In the genomic region with DNA sequence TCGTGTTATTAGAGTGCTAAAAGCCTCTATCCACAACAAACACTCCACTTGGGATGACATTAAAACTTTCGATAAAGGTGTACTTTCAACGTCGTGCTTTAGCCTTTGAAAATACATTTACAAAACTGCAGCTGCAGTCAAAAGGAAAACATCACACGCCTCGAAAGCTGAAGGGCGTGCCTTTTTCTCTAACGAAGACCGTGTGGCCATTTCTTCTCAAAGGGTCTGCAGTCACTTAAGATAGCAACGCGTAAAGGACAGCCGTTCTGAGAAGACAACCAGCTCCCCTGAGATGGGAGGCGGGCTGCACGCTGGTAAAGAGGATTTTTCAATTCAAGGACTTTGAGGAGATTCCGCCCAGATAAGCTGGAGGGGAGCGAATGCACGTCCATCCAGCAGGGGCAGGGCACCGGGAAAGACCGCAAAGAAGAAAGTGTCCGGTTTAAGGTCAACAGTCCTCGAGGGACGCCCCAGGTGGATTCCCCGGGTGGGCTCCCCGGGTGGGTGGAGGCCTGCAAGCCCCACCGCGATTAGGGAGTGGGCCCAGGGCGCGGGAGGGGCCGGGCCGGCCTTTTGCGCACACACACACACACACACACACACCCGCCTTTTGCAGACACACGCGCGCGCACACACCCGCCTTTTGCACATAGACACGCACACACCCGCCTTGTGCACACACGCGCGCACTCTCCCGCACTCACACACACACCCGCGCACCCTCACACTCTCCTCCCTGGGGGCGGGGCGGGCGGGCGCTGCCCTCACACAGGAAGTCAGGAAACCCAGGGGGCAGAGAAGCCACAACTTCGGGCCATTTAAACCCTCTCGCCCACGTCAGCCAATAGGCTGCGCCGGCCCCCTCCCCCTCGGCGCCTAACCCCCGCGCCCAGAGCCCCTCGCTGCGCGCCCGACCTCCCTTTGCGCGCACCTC, we compare ENCODE assay signal across 8 cellular contexts. TPM values are rescaled to one million over a fixed set of nuclear protein-coding genes. Genes with fewer than 3 reads are reported as not detected.
DNase-seq lines count a peak whose midpoint lies in the region; ATAC-seq and TF ChIP-seq lines count a peak whose summit lies in the region.

No MANE protein-coding gene starts in this region.

- peak overlapping the region; percentile 49 for H3K27ac Mint-ChIP-seq in activated naive CD4-positive, alpha-beta T cell treated with anti-CD3 and anti-CD28 coated beads, Interleukin-2, amount 50 U/mL, for 24 hours

- H3K27ac ChIP-seq in SJCRH30: peak overlapping the region; percentile 3; the same call in 1 of the 2 replicates
- H3K27ac ChIP-seq in neutrophil: peak overlapping the region; percentile 89
- peak overlapping the region; percentile 93 to 96 for H3K27ac ChIP-seq in uterus

- H3K36me3 ChIP-seq in SJCRH30: peaks cover 4% of the 10 kb centered on the region; the same call in 1 of the 2 replicates
- H3K36me3 ChIP-seq in neutrophil: no peaks in the 10 kb centered on the region
- H3K36me3 ChIP-seq in uterus: no peaks in the 10 kb centered on the region

- H3K4me3 ChIP-seq in SJCRH30 (peak overlapping the region; percentile 98), neutrophil (ENCODE audit: low read depth in 1 of 2, low read length in 1 of 2) (peak overlapping the region; percentile 88), uterus (peak overlapping the region; percentile 75 to 94)

- no peak for TF ChIP-seq POLR2A in uterus (IDR thresholded peaks at IDR 0.05)

- H3K36me3 Mint-ChIP-seq in activated naive CD4-positive, alpha-beta T cell treated with anti-CD3 and anti-CD28 coated beads, Interleukin-2, amount 50 U/mL, for 24 hours: peaks cover 1% of the 10 kb centered on the region

- H3K9me3 Mint-ChIP-seq in activated naive CD4-positive, alpha-beta T cell treated with anti-CD3 and anti-CD28 coated beads, Interleukin-2, amount 50 U/mL, for 24 hours: no peaks in the 10 kb centered on the region

- intact Hi-C loops in uterus (cut with DNase I; ENCODE audit: low total_unique reads): no loop called here

- H3K9me3 ChIP-seq in SJCRH30 (replicated peaks) (peaks cover 6% of the 10 kb centered on the region), neutrophil (no peaks in the 10 kb centered on the region), uterus (no peaks in the 10 kb centered on the region)

- no peaks in the 10 kb centered on the region for H3K27me3 ChIP-seq in SJCRH30
- H3K27me3 ChIP-seq in neutrophil: peaks cover 54% of the 10 kb centered on the region
- H3K27me3 ChIP-seq in uterus: no peaks in the 10 kb centered on the region

- DNase-seq in D341Med (ENCODE audit: low spot score) (peak; percentile 88), HUDEP-2 (lab: John Stamatoyannopoulos, UW; ENCODE audit: unreplicated experiment in 76 of 76) (peak in 55 of 76 experiments; percentile 3 to 74 (median 41)), SJCRH30 (peak; percentile 73 to 80), glomerular visceral epithelial cell (ENCODE audit: extremely low spot score) (peak; percentile 66), uterus (peak; percentile 46 to 54)

- no peak for TF ChIP-seq CTCF in neutrophil (IDR thresholded peaks at IDR 0.05)
- peak in 3 of 4 experiments; percentile 8 to 46 (median 39) for TF ChIP-seq CTCF in uterus (IDR thresholded peaks at IDR 0.05)

- H3K4me3 Mint-ChIP-seq in activated naive CD4-positive, alpha-beta T cell treated with anti-CD3 and anti-CD28 coated beads, Interleukin-2, amount 50 U/mL, for 24 hours: peak overlapping the region; percentile 92

- H3K4me1 ChIP-seq in SJCRH30 (peaks cover 10% of the 10 kb centered on the region), neutrophil (ENCODE audit: control insufficient read depth in 1 of 2, insufficient read depth in 1 of 2, low read depth in 1 of 2, low read length in 1 of 2) (peaks cover 40 to 49% of the 10 kb centered on the region in 2 experiments), uterus (no peaks in the 10 kb centered on the region)

- ATAC-seq in GM21390 (IDR thresholded peaks at IDR 0.05; ENCODE audit: unreplicated experiment): peak; percentile 33

- H3K27me3 Mint-ChIP-seq in activated naive CD4-positive, alpha-beta T cell treated with anti-CD3 and anti-CD28 coated beads, Interleukin-2, amount 50 U/mL, for 24 hours: no peaks in the 10 kb centered on the region

- H3K4me1 Mint-ChIP-seq in activated naive CD4-positive, alpha-beta T cell treated with anti-CD3 and anti-CD28 coated beads, Interleukin-2, amount 50 U/mL, for 24 hours: peaks cover 48% of the 10 kb centered on the region

RNA-seq across cellular contexts. Expression of gene ARHGAP12, which starts 0.8 kb away (rescaled TPM):
- 45.7 and 47.2 TPM in 2 replicates for total RNA-seq in SJCRH30 (2014; rRNA removed; shearing (Covaris generic))
- 10 to 100 TPM; 37.7 to 82.5 (median 57.3) TPM for total RNA-seq in uterus

Comparison
In these comparisons a context has a peak if more than half of its experiments do, and no peak if none do; other contexts are left out.
1. Peak in every context shown above with its lines: DNase-seq, ATAC-seq, H3K4me3 ChIP-seq and H3K27ac ChIP-seq.
2. H3K27ac ChIP-seq: peak in every context shown above with its lines; median percentile 94 in uterus; 89 in neutrophil; 3 in SJCRH30.